2 cellular contexts compared by ENCODE assay signal in the genomic region with DNA sequence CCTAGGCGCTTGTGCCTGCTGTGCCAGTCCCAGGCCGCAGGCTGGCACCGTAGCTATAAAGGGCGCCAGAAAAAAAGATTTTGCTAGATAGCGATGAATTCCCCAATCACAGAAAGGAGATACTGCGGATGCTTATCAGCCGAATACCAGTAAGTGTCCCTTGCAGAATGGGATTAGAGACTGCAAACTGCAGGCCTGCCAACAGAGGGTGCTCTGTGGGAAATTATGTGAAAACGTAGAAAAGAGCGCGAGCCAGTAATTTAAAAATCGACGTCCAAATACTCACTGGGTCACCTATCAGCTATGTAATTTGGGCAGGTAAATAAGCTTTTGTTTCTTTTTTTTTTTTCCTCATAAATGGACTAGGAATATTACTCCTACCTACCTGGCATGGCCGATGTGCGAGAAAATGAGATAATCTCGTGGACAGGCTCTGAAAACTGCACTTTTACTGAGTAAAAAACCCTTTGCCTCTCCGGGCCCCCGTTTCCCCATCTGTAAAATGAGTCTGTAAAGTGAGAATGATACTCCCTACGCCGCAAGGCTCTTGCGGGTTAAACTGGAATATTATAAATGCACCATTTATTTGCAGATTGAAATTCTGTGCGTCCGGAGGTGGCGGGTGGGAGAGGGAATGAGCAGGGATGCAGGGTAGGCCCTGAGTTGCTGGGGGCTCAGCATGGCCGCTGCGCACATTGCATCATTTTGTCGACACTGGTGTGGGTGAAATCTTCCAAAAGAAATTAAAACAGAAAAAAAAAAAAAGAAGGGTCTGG.
TF ChIP-seq lines count a peak whose summit lies in the region.

No MANE protein-coding gene starts in this region.

TF ChIP-seq in HEK293, 187 proteins besides CTCF, POLR2A, EP300 and RAD21 (continued from another document):
- TF ChIP-seq, protein P1, sequence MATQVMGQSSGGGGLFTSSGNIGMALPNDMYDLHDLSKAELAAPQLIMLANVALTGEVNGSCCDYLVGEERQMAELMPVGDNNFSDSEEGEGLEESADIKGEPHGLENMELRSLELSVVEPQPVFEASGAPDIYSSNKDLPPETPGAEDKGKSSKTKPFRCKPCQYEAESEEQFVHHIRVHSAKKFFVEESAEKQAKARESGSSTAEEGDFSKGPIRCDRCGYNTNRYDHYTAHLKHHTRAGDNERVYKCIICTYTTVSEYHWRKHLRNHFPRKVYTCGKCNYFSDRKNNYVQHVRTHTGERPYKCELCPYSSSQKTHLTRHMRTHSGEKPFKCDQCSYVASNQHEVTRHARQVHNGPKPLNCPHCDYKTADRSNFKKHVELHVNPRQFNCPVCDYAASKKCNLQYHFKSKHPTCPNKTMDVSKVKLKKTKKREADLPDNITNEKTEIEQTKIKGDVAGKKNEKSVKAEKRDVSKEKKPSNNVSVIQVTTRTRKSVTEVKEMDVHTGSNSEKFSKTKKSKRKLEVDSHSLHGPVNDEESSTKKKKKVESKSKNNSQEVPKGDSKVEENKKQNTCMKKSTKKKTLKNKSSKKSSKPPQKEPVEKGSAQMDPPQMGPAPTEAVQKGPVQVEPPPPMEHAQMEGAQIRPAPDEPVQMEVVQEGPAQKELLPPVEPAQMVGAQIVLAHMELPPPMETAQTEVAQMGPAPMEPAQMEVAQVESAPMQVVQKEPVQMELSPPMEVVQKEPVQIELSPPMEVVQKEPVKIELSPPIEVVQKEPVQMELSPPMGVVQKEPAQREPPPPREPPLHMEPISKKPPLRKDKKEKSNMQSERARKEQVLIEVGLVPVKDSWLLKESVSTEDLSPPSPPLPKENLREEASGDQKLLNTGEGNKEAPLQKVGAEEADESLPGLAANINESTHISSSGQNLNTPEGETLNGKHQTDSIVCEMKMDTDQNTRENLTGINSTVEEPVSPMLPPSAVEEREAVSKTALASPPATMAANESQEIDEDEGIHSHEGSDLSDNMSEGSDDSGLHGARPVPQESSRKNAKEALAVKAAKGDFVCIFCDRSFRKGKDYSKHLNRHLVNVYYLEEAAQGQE (tag by site-specific recombination; IDR thresholded peaks at IDR 0.05): 0 out of 2 replicates have a peak, but pooled peaks have one; percentile 12
- TF ChIP-seq SP2 (tag by site-specific recombination; IDR thresholded peaks at IDR 0.05): no peak
- TF ChIP-seq YY1 (tag by site-specific recombination; IDR thresholded peaks at IDR 0.05): peak; percentile 62; the same call in 1 of the 2 replicates
- TF ChIP-seq, protein P2, sequence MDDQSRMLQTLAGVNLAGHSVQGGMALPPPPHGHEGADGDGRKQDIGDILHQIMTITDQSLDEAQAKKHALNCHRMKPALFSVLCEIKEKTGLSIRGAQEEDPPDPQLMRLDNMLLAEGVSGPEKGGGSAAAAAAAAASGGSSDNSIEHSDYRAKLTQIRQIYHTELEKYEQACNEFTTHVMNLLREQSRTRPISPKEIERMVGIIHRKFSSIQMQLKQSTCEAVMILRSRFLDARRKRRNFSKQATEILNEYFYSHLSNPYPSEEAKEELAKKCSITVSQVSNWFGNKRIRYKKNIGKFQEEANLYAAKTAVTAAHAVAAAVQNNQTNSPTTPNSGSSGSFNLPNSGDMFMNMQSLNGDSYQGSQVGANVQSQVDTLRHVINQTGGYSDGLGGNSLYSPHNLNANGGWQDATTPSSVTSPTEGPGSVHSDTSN (CRISPR knock-in tag; IDR thresholded peaks at IDR 0.05): no peak
- peak; percentile 31; the same call in 1 of the 2 replicates for TF ChIP-seq SP7 (tag by site-specific recombination; IDR thresholded peaks at IDR 0.05)
- TF ChIP-seq, protein P3, sequence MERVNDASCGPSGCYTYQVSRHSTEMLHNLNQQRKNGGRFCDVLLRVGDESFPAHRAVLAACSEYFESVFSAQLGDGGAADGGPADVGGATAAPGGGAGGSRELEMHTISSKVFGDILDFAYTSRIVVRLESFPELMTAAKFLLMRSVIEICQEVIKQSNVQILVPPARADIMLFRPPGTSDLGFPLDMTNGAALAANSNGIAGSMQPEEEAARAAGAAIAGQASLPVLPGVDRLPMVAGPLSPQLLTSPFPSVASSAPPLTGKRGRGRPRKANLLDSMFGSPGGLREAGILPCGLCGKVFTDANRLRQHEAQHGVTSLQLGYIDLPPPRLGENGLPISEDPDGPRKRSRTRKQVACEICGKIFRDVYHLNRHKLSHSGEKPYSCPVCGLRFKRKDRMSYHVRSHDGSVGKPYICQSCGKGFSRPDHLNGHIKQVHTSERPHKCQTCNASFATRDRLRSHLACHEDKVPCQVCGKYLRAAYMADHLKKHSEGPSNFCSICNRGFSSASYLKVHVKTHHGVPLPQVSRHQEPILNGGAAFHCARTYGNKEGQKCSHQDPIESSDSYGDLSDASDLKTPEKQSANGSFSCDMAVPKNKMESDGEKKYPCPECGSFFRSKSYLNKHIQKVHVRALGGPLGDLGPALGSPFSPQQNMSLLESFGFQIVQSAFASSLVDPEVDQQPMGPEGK (tag by site-specific recombination; IDR thresholded peaks at IDR 0.05): peak; percentile 78
- TF ChIP-seq ZNF629 (tag by site-specific recombination; IDR thresholded peaks at IDR 0.05): peak; percentile 18

TF ChIP-seq in K562, 482 proteins besides CTCF, POLR2A, EP300 and RAD21 (continued from another document and continues in another):
- TF ChIP-seq, protein P4, sequence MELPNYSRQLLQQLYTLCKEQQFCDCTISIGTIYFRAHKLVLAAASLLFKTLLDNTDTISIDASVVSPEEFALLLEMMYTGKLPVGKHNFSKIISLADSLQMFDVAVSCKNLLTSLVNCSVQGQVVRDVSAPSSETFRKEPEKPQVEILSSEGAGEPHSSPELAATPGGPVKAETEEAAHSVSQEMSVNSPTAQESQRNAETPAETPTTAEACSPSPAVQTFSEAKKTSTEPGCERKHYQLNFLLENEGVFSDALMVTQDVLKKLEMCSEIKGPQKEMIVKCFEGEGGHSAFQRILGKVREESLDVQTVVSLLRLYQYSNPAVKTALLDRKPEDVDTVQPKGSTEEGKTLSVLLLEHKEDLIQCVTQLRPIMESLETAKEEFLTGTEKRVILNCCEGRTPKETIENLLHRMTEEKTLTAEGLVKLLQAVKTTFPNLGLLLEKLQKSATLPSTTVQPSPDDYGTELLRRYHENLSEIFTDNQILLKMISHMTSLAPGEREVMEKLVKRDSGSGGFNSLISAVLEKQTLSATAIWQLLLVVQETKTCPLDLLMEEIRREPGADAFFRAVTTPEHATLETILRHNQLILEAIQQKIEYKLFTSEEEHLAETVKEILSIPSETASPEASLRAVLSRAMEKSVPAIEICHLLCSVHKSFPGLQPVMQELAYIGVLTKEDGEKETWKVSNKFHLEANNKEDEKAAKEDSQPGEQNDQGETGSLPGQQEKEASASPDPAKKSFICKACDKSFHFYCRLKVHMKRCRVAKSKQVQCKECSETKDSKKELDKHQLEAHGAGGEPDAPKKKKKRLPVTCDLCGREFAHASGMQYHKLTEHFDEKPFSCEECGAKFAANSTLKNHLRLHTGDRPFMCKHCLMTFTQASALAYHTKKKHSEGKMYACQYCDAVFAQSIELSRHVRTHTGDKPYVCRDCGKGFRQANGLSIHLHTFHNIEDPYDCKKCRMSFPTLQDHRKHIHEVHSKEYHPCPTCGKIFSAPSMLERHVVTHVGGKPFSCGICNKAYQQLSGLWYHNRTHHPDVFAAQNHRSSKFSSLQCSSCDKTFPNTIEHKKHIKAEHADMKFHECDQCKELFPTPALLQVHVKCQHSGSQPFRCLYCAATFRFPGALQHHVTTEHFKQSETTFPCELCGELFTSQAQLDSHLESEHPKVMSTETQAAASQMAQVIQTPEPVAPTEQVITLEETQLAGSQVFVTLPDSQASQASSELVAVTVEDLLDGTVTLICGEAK (IDR thresholded peaks at IDR 0.05): peak; percentile 55; the same call in 1 of the 2 replicates
- TF ChIP-seq, protein P4 (CRISPR knock-in tag; IDR thresholded peaks at IDR 0.05): no peak
- TF ChIP-seq, protein P5, sequence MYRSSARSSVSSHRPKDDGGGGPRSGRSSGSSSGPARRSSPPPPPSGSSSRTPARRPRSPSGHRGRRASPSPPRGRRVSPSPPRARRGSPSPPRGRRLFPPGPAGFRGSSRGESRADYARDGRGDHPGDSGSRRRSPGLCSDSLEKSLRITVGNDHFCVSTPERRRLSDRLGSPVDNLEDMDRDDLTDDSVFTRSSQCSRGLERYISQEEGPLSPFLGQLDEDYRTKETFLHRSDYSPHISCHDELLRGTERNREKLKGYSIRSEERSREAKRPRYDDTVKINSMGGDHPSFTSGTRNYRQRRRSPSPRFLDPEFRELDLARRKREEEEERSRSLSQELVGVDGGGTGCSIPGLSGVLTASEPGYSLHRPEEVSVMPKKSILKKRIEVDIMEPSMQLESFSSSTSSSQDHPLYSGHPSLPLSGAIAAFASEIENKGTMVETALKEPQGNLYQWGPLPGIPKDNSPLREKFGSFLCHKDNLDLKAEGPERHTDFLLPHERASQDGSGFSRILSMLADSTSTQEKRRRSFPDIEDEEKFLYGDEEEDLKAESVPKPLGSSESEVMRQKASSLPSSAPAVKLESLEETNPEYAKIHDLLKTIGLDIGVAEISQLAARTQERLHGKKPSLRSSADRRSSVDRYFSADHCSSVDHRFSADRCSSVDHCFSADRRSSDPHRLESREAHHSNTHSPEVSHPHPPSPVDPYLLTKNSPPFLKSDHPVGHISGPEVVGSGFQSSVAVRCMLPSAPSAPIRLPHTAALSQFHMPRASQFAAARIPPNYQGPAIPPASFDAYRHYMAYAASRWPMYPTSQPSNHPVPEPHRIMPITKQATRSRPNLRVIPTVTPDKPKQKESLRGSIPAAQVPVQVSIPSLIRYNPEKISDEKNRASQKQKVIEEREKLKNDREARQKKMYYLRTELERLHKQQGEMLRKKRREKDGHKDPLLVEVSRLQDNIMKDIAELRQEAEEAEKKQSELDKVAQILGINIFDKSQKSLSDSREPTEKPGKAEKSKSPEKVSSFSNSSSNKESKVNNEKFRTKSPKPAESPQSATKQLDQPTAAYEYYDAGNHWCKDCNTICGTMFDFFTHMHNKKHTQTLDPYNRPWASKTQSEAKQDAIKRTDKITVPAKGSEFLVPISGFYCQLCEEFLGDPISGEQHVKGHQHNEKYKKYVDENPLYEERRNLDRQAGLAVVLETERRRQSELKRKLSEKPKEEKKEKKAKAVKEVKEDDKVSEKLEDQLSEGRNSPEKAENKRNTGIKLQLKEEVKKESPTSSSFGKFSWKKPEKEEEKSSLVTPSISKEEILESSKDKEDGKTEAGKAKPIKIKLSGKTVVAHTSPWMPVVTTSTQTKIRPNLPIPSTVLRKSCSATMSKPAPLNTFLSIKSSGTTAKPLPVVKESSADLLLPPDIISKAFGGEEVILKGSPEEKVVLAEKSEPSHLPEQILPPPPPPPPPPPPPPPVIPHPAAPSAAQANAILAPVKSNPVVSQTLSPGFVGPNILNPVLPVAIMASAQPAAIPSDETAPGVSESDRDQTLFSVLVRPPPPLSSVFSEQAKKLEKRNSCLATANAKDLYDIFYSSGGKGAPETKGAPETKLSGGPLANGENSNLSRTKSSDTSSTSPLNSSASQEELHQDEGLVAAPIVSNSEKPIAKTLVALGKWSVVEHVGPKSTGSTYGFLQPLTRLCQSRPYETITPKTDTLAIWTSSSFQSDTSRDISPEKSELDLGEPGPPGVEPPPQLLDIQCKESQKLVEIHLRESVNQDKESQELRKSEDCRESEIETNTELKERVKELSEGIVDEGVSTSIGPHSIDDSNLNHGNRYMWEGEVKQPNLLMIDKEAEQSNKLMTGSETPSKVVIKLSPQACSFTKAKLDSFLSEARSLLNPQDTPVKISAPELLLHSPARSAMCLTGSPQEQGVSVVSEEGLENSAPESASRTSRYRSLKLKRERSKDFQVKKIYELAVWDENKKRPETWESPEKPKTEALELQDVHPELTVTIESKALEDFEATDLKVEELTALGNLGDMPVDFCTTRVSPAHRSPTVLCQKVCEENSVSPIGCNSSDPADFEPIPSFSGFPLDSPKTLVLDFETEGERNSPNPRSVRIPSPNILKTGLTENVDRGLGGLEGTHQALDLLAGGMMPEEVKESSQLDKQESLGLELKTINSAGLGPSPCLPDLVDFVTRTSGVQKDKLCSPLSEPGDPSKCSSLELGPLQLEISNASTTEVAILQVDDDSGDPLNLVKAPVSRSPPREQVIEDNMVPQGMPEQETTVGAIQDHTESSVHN (IDR thresholded peaks at IDR 0.05; ENCODE audit: borderline replicate concordance in 1 of 2, low read depth in 1 of 2): no peak
- no peak for TF ChIP-seq ZNF174 (CRISPR knock-in tag; IDR thresholded peaks at IDR 0.05)
- TF ChIP-seq, protein P6, sequence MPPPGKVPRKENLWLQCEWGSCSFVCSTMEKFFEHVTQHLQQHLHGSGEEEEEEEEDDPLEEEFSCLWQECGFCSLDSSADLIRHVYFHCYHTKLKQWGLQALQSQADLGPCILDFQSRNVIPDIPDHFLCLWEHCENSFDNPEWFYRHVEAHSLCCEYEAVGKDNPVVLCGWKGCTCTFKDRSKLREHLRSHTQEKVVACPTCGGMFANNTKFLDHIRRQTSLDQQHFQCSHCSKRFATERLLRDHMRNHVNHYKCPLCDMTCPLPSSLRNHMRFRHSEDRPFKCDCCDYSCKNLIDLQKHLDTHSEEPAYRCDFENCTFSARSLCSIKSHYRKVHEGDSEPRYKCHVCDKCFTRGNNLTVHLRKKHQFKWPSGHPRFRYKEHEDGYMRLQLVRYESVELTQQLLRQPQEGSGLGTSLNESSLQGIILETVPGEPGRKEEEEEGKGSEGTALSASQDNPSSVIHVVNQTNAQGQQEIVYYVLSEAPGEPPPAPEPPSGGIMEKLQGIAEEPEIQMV (tag; conservative IDR thresholded peaks at IDR 0.05; ENCODE audit: low read depth): 0 out of 2 replicates have a peak, but pooled peaks have one; percentile 13
